Comparison of ENCODE assay signal across 19 cellular contexts in genomic region chr2:142741764-142742269, GRCh38.
A peak's percentile ranks its signal among the peaks of the same experiment; 100 is the strongest.
DNase-seq lines count a peak whose midpoint lies in the region; ATAC-seq, FAIRE-seq and TF ChIP-seq lines count a peak whose summit lies in the region.
"Had no signal": no experiment of that assay in that cellular context is flagged by ENCODE, and none has a peak within 500 bp of the region (broad histone marks: within the 10 kb centered on the region; RNA-seq: fewer than 3 reads in every experiment).

No MANE protein-coding gene starts in this region.

- FAIRE-seq in GM12892 (lab: Jason Lieb, UNC) = no peak
- FAIRE-seq: GM12891 had no signal

- no peaks in the 10 kb centered on the region for H4K20me1 ChIP-seq in IMR-90 (ENCODE audit: insufficient read depth, low read length)

- H2BK120ac ChIP-seq in IMR-90 (ENCODE audit: low read depth, low read length) = no peak overlapping the region

- H2BK15ac ChIP-seq in IMR-90 (ENCODE audit: low read depth, low read length) = no peak overlapping the region

- H3K79me1 ChIP-seq in IMR-90 (ENCODE audit: low read depth in 1 of 2, low read length in 2 of 2) = no peaks in the 10 kb centered on the region

- H2AFZ ChIP-seq in IMR-90 (replicated peaks; ENCODE audit: low read length, poor library complexity) = no peak overlapping the region

- H3K4me2 ChIP-seq in IMR-90 (ENCODE audit: low read depth, low read length) = peak overlapping the region; percentile 23; the same call in 1 of the 2 replicates

- no TSS peak for BruUV-seq in IMR-90 (replicated peaks; lab: Mats Ljungman, UMichigan)

- no peak overlapping the region for H2AK5ac ChIP-seq in IMR-90 (ENCODE audit: low read depth, low read length)

- H3K27ac ChIP-seq in IMR-90 (ENCODE audit: insufficient read depth, low read length) = no peak overlapping the region
- H3K27ac ChIP-seq: HL-60, right atrium auricular region had no signal

- H2AK9ac ChIP-seq in IMR-90 (replicated peaks; ENCODE audit: low read depth, low read length, poor library complexity) = no peak overlapping the region

- H2BK20ac ChIP-seq in IMR-90 (ENCODE audit: low read depth, low read length) = peak overlapping the region; percentile 7; the same call in 1 of the 2 replicates

- no peak for TF ChIP-seq RAD21 in IMR-90 (IDR thresholded peaks at IDR 0.05; ENCODE audit: low read length)

- no CpG with 5 or more reads among the region's 2 CpGs for WGBS in IMR-90 (ENCODE audit: extremely low coverage in 2 of 2, insufficient read length in 1 of 2), 2 experiments

- no peak overlapping the region for H4K5ac ChIP-seq in IMR-90 (ENCODE audit: low read depth, low read length)

- dilution Hi-C loops in IMR-90 (cut with HindIII; ENCODE audit: low sequenced_read_pairs, unreplicated experiment) = no loop called here

- no peak overlapping the region for H4K91ac ChIP-seq in IMR-90 (ENCODE audit: insufficient read depth, low read depth, low read length)

- no peak overlapping the region for H3K27ac Mint-ChIP-seq in WTC11
- H3K27ac Mint-ChIP-seq in stimulated activated naive CD8-positive, alpha-beta T cell treated with anti-CD3 and anti-CD28 coated beads, Interleukin-15, amount 100 ng/mL, for 72 hours = no peak overlapping the region
- H3K27ac Mint-ChIP-seq: activated naive CD4-positive, alpha-beta T cell treated with anti-CD3 and anti-CD28 coated beads, Interleukin-2, amount 50 U/mL, for 72 hours; natural killer cell had no signal

- no peaks in the 10 kb centered on the region for H3K4me1 ChIP-seq in IMR-90 (ENCODE audit: control insufficient read depth, insufficient read depth, low read length)
- no peaks in the 10 kb centered on the region for H3K4me1 ChIP-seq in mucosa of descending colon (ENCODE audit: low read depth)
- H3K4me1 ChIP-seq: right atrium auricular region had no signal

- H3K4me3 Mint-ChIP-seq in WTC11 = no peak overlapping the region
- no peak overlapping the region for H3K4me3 Mint-ChIP-seq in stimulated activated naive CD8-positive, alpha-beta T cell treated with anti-CD3 and anti-CD28 coated beads, Interleukin-15, amount 100 ng/mL, for 72 hours
- H3K4me3 Mint-ChIP-seq: natural killer cell had no signal

- intact Hi-C loops in IMR-90 (cut with micrococcal nuclease) (no loop called here), mucosa of descending colon (cut with DNase I, micrococcal nuclease) (no loop called here)

- H3K14ac ChIP-seq in IMR-90 (replicated peaks; ENCODE audit: low read depth, low read length) = no peak overlapping the region

- H3K9me3 ChIP-seq in IMR-90 (ENCODE audit: control insufficient read depth, insufficient read depth, low read length) (no peaks in the 10 kb centered on the region), mucosa of descending colon (no peaks in the 10 kb centered on the region)

- H3K9ac ChIP-seq in IMR-90 (ENCODE audit: low read depth, low read length) = no peak overlapping the region

- CTCF ChIA-PET in IMR-90 (lab: Yijun Ruan, JAX) (interaction anchor here (0.6 kb wide), 1 partner anchor 244 kb away, joined by 3 read pairs; no protein-coding TSS in a partner anchor), WTC11 (lab: Charles Lee) (no interaction called here)

- H3K4me3 ChIP-seq in IMR-90 (ENCODE audit: insufficient read depth, low read depth, low read length) (no peak overlapping the region), mucosa of descending colon (no peak overlapping the region)
- H3K4me3 ChIP-seq: right atrium auricular region had no signal

- TF ChIP-seq POLR2A in IMR-90 (IDR thresholded peaks at IDR 0.05; ENCODE audit: low read depth, low read length) = no peak
- TF ChIP-seq POLR2A in GM12892 (IDR thresholded peaks at IDR 0.05; ENCODE audit: low read depth, low read length) = no peak

- no peaks in the 10 kb centered on the region for H3K36me3 ChIP-seq in IMR-90 (ENCODE audit: control insufficient read depth, insufficient read depth, low read length)
- H3K36me3 ChIP-seq in mucosa of descending colon (ENCODE audit: low read depth) = no peaks in the 10 kb centered on the region
- H3K36me3 ChIP-seq: right atrium auricular region had no signal

- ATAC-seq in GM19035 (IDR thresholded peaks at IDR 0.05; ENCODE audit: unreplicated experiment) (peak; percentile 73), HG02870 (IDR thresholded peaks at IDR 0.05; ENCODE audit: unreplicated experiment) (peak; percentile 88), IMR-90 (ENCODE audit: low read depth) (no peak; the same call in 1 of the 2 replicates), WTC11 (no peak), mucosa of descending colon (no peak)
- ATAC-seq in stimulated activated naive CD8-positive, alpha-beta T cell treated with anti-CD3 and anti-CD28 coated beads, Interleukin-15, amount 100 ng/mL, for 72 hours = no peak
- ATAC-seq: left ventricle myocardium superior; natural killer cell; stimulated activated naive CD8-positive, alpha-beta T cell treated with anti-CD3 and anti-CD28 coated beads, Interleukin-15, Interleukin-2, amounts not matched to agents 100 U/mL and 50 U/mL, for 24 hours had no signal

- no peaks in the 10 kb centered on the region for H3K27me3 Mint-ChIP-seq in WTC11 (ENCODE audit: low read depth)
- no peaks in the 10 kb centered on the region for H3K27me3 Mint-ChIP-seq in stimulated activated naive CD8-positive, alpha-beta T cell treated with anti-CD3 and anti-CD28 coated beads, Interleukin-15, amount 100 ng/mL, for 72 hours

- H3K56ac ChIP-seq in IMR-90 (ENCODE audit: extremely low read depth, insufficient read depth, low read length) = no peak overlapping the region

- H3K18ac ChIP-seq in IMR-90 (ENCODE audit: low read depth, low read length) = peak overlapping the region; percentile 81; the same call in 1 of the 2 replicates

- H4K8ac ChIP-seq in IMR-90 (ENCODE audit: low read depth in 2 of 2, low read length in 2 of 2) = no peak overlapping the region

- POLR2A ChIA-PET in IMR-90 (lab: Charles Lee; ENCODE audit: unreplicated experiment) = no interaction called here
- POLR2A ChIA-PET in WTC11 (lab: Charles Lee) = no interaction called here

- H3K23ac ChIP-seq in IMR-90 (ENCODE audit: low read depth, low read length) = no peak overlapping the region

- no peak for TF ChIP-seq CTCF in GM13976 (IDR thresholded peaks at IDR 0.05; ENCODE audit: borderline replicate concordance, control extremely low read depth, extremely low read depth, insufficient read depth, missing control alignments)
- no peak for TF ChIP-seq CTCF in IMR-90 (conservative IDR thresholded peaks at IDR 0.05; ENCODE audit: low read depth, low read length)
- no peak for TF ChIP-seq CTCF in WTC11 (IDR thresholded peaks at IDR 0.05)
- no peak for TF ChIP-seq CTCF in mucosa of descending colon (IDR thresholded peaks at IDR 0.05)

- peaks cover 25% of the 10 kb centered on the region for H3K9me3 Mint-ChIP-seq in WTC11
- H3K9me3 Mint-ChIP-seq in stimulated activated naive CD8-positive, alpha-beta T cell treated with anti-CD3 and anti-CD28 coated beads, Interleukin-15, amount 100 ng/mL, for 72 hours = peaks cover 0 to 6% of the 10 kb centered on the region in 2 donors

- peak overlapping the region; percentile 64 for H2BK5ac ChIP-seq in IMR-90 (ENCODE audit: low read depth, low read length, poor library complexity, severe bottlenecking)

- no peak overlapping the region for H3K4ac ChIP-seq in IMR-90 (ENCODE audit: low read depth, low read length)

- H3K36me3 Mint-ChIP-seq in WTC11 = no peaks in the 10 kb centered on the region; the same call in 1 of the 2 replicates
- H3K36me3 Mint-ChIP-seq: activated naive CD4-positive, alpha-beta T cell treated with anti-CD3 and anti-CD28 coated beads, Interleukin-2, amount 50 U/mL, for 72 hours; natural killer cell had no signal

- in situ Hi-C loops in GM13976 (cut with MboI; ENCODE audit: low sequenced_read_pairs, unreplicated experiment) (no loop called here), IMR-90 (cut with MboI; ENCODE audit: low sequenced_read_pairs) (no loop called here)

- peak; percentile 31 for DNase-seq in GM13976 (ENCODE audit: low spot score)
- peak; percentile 22 for DNase-seq in IMR-90
- DNase-seq in WTC11 (ENCODE audit: low spot score) = no peak
- DNase-seq in stimulated activated naive CD8-positive, alpha-beta T cell treated with anti-CD3 and anti-CD28 coated beads, Interleukin-15, amount 100 ng/mL, for 72 hours = no peak
- no peak for DNase-seq in GM12892 (ENCODE audit: insufficient read length)
- DNase-seq in mucosa of descending colon = no peak
- DNase-seq: DMS79; left ventricle myocardium superior; natural killer cell; NCI-H187 treated with DMSO at 0.1 percent for 48 hours; SIG-M5; stimulated activated CD4-positive, alpha-beta T cell treated with anti-CD3 and anti-CD28 coated beads, Interleukin-4, amount 100 ng/mL, for 4 hours; stimulated activated naive CD8-positive, alpha-beta T cell treated with anti-CD3 and anti-CD28 coated beads, Interleukin-15, Interleukin-2, amounts not matched to agents 100 U/mL and 50 U/mL, for 24 hours had no signal

- no peaks in the 10 kb centered on the region for H3K27me3 ChIP-seq in IMR-90 (ENCODE audit: control insufficient read depth, insufficient read depth, low read length)
- H3K27me3 ChIP-seq: right atrium auricular region had no signal

- no peaks in the 10 kb centered on the region for H3K4me1 Mint-ChIP-seq in WTC11
- H3K4me1 Mint-ChIP-seq in stimulated activated naive CD8-positive, alpha-beta T cell treated with anti-CD3 and anti-CD28 coated beads, Interleukin-15, amount 100 ng/mL, for 72 hours = no peaks in the 10 kb centered on the region
- H3K4me1 Mint-ChIP-seq: natural killer cell had no signal

- H3K9me1 ChIP-seq in IMR-90 (ENCODE audit: insufficient read depth, low read length) = no peaks in the 10 kb centered on the region

TF ChIP-seq in IMR-90, 13 proteins besides CTCF, POLR2A, EP300 and RAD21 (continues in another document):
- TF ChIP-seq MXI1 (IDR thresholded peaks at IDR 0.05; ENCODE audit: borderline replicate concordance, low read depth, low read length) (no peak), NFE2L2 (IDR thresholded peaks at IDR 0.05; ENCODE audit: low read depth, low read length) (no peak), SMC3 (IDR thresholded peaks at IDR 0.05; ENCODE audit: low read depth, low read length) (no peak), BHLHE40 (IDR thresholded peaks at IDR 0.05; ENCODE audit: low read depth, low read length) (no peak)

TF ChIP-seq in WTC11, 78 proteins besides CTCF, POLR2A, EP300 and RAD21 (continues in another document):
- no peak for TF ChIP-seq ZNF396 (CRISPR knock-in tag; IDR thresholded peaks at IDR 0.05; ENCODE audit: borderline replicate concordance)

Comparison
In these comparisons a context has a peak if more than half of its experiments do, and no peak if none do; other contexts are left out.
1. DNase-seq: peak in GM13976 (single experiment) and IMR-90 (single experiment); none in WTC11 (single experiment), stimulated activated naive CD8-positive, alpha-beta T cell treated with anti-CD3 and anti-CD28 coated beads, Interleukin-15, amount 100 ng/mL, for 72 hours (0 of 2), GM12892 (single experiment) and mucosa of descending colon (0 of 3).
2. ATAC-seq: peak in GM19035 (single experiment) and HG02870 (single experiment); none in IMR-90 (single experiment), WTC11 (single experiment), stimulated activated naive CD8-positive, alpha-beta T cell treated with anti-CD3 and anti-CD28 coated beads, Interleukin-15, amount 100 ng/mL, for 72 hours (single experiment) and mucosa of descending colon (single experiment).